ENCODE assay signal across 10 cellular contexts in genomic region chr7:88628363-88629085, GRCh38.
DNase-seq lines count a peak whose midpoint lies in the region; ATAC-seq and TF ChIP-seq lines count a peak whose summit lies in the region.
"Had no signal": no experiment of that assay in that cellular context is flagged by ENCODE, and none has a peak within 500 bp of the region (broad histone marks: within the 10 kb centered on the region; RNA-seq: fewer than 3 reads in every experiment).

No MANE protein-coding gene starts in this region.

- peak; percentile 100 for ATAC-seq in GM18505 (IDR thresholded peaks at IDR 0.05; ENCODE audit: unreplicated experiment)
- peak; percentile 98 for ATAC-seq in GM19467 (IDR thresholded peaks at IDR 0.05; ENCODE audit: unreplicated experiment)
- peak; percentile 100 for ATAC-seq in HG02870 (IDR thresholded peaks at IDR 0.05; ENCODE audit: unreplicated experiment)
- ATAC-seq in HG03460 (IDR thresholded peaks at IDR 0.05; ENCODE audit: unreplicated experiment): peak; percentile 98
- ATAC-seq in left ventricle myocardium superior: no peak
- ATAC-seq: activated T-cell treated with anti-CD3 and anti-CD28 coated beads, Interleukin-2, amount 50 U/mL, for 4 hours had no signal

- intact Hi-C loops in left ventricle myocardium superior (cut with micrococcal nuclease): no loop called here

- TF ChIP-seq POLR2A in GM18505 (IDR thresholded peaks at IDR 0.05; ENCODE audit: borderline replicate concordance, extremely low read depth, insufficient read depth, insufficient read length): no peak

- no peak for DNase-seq in activated CD4-positive, alpha-beta T cell treated with anti-CD3 and anti-CD28 coated beads for 1 hour
- DNase-seq in left ventricle myocardium superior (no peak), inferior parietal cortex (ENCODE audit: extremely low spot score) (no peak)
- DNase-seq in stimulated activated CD4-positive, alpha-beta T cell treated with anti-CD3 and anti-CD28 coated beads, Interleukin-15, amount 100 ng/mL, for 24 hours: no peak
- DNase-seq: activated T-cell treated with anti-CD3 and anti-CD28 coated beads, Interleukin-2, amount 50 U/mL, for 4 hours; NCI-H446 had no signal
